In the genomic region with DNA sequence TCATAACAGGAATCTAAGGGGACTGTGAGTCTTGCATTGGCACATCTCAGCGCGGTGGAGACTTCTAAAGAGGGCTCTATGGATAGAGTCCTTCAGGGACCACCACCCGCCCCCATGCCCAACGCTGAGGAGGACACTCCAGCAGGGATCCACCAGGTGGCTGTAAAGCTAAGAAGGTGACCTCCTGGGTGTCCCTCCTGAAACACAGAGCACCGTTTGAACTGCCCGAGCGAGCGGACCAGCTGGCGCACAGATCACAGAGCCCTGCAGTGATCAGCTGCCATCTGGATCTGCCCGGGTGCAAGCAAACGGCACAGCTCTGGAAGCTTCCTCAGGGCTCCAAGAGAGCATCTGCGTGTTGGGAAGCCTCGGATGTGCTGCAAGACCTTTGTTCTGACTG, we compare ENCODE assay signal across 12 cellular contexts. TPM values are rescaled to one million over a fixed set of nuclear protein-coding genes. Genes with fewer than 3 reads are reported as not detected.
A peak's percentile ranks its signal among the peaks of the same experiment; 100 is the strongest.
DNase-seq lines count a peak whose midpoint lies in the region; ATAC-seq, FAIRE-seq and TF ChIP-seq lines count a peak whose summit lies in the region.
"Had no signal": no experiment of that assay in that cellular context is flagged by ENCODE, and none has a peak within 500 bp of the region (broad histone marks: within the 10 kb centered on the region; RNA-seq: fewer than 3 reads in every experiment).

No MANE protein-coding gene starts in this region.

- H3K27me3 ChIP-seq in GM23248 (replicated peaks; ENCODE audit: insufficient read depth) (no peaks in the 10 kb centered on the region), endothelial cell of umbilical vein (ENCODE audit: control insufficient read depth in 2 of 2, insufficient read depth in 2 of 2, low read length in 2 of 2) (no peaks in the 10 kb centered on the region)
- H3K27me3 ChIP-seq: Peyer's patch had no signal

- TF ChIP-seq POLR2A in endothelial cell of umbilical vein (IDR thresholded peaks at IDR 0.05; ENCODE audit: low read depth, low read length): no peak

- BruUV-seq in endothelial cell of umbilical vein (replicated peaks; lab: Mats Ljungman, UMichigan): no TSS peak

- peak overlapping the region; percentile 38 for H3K4me2 ChIP-seq in GM23248 (ENCODE audit: unreplicated experiment)
- H3K4me2 ChIP-seq in endothelial cell of umbilical vein (ENCODE audit: insufficient read depth, low read length): peak overlapping the region; percentile 0

- no peaks in the 10 kb centered on the region for H3K9me1 ChIP-seq in endothelial cell of umbilical vein (replicated peaks; ENCODE audit: control insufficient read depth, extremely low read depth, insufficient read depth, low read length)

- H3K27ac ChIP-seq in GM23248 (peak overlapping the region; percentile 72), endothelial cell of umbilical vein (ENCODE audit: insufficient read depth, low read depth, low read length) (peak overlapping the region; percentile 93), skin epidermis (peak overlapping the region in 20 of 21 experiments; percentile 35 to 90 (median 80))

- no peak for ATAC-seq in GM21619 (IDR thresholded peaks at IDR 0.05; ENCODE audit: unreplicated experiment)

- 57 to 63% methylated on average over 13 of the region's 13 CpGs for WGBS in GM23248 (ENCODE audit: low coverage in 1 of 2, low lambda C conversion rate in 2 of 2, missing lambda C conversion rate in 2 of 2), 2 experiments

- intact Hi-C loops in endothelial cell of umbilical vein (cut with micrococcal nuclease): loop anchor here (5.0 kb wide), 1 partner anchor 364 kb away; a partner anchor contains a TSS

- DNase-seq in GM23248 (peak; percentile 16), RPMI7951 (ENCODE audit: low read depth) (peak; percentile 61), endothelial cell of umbilical vein (ENCODE audit: low read depth, low spot score) (no peak), retina (no peak), ACHN (no peak), DMS153 treated with DMSO at 0.1 percent for 48 hours (lab: John Stamatoyannopoulos, UW; ENCODE audit: unreplicated experiment) (no peak)
- DNase-seq: activated gamma-delta T cell, NCI-H1417 treated with DMSO at 0.1 percent for 48 hours had no signal

- H3K79me2 ChIP-seq in GM23248 (ENCODE audit: insufficient read depth) (no peaks in the 10 kb centered on the region), endothelial cell of umbilical vein (ENCODE audit: control insufficient read depth, insufficient read depth, low read length) (no peaks in the 10 kb centered on the region)

- TF ChIP-seq CTCF in endothelial cell of umbilical vein (IDR thresholded peaks at IDR 0.05; ENCODE audit: extremely low read depth in 1 of 2, insufficient read depth in 1 of 2, low read depth in 1 of 2, low read length in 2 of 2): no peak

- no peak overlapping the region for H3K4me3 ChIP-seq in GM23248
- no peak overlapping the region for H3K4me3 ChIP-seq in endothelial cell of umbilical vein (replicated peaks in 1 of 3; ENCODE audit: insufficient read depth in 1 of 3, low read depth in 1 of 3, low read length in 3 of 3)
- H3K4me3 ChIP-seq in skin epidermis: no peak overlapping the region
- H3K4me3 ChIP-seq: Peyer's patch had no signal

- FAIRE-seq in endothelial cell of umbilical vein (lab: Jason Lieb, UNC): no peak
- FAIRE-seq: D721Med had no signal

- no peaks in the 10 kb centered on the region for H3K9me3 ChIP-seq in GM23248 (ENCODE audit: low read depth)
- no peaks in the 10 kb centered on the region for H3K9me3 ChIP-seq in endothelial cell of umbilical vein (replicated peaks; ENCODE audit: control insufficient read depth, insufficient read depth, low read length)
- H3K9me3 ChIP-seq: Peyer's patch had no signal

- no peaks in the 10 kb centered on the region for H3K36me3 ChIP-seq in GM23248 (ENCODE audit: low read depth)
- no peaks in the 10 kb centered on the region for H3K36me3 ChIP-seq in endothelial cell of umbilical vein (ENCODE audit: control insufficient read depth in 2 of 2, extremely low read depth in 1 of 2, insufficient read depth in 2 of 2, low read length in 2 of 2)
- H3K36me3 ChIP-seq: Peyer's patch had no signal

- H2AFZ ChIP-seq in GM23248 (no peak overlapping the region), endothelial cell of umbilical vein (ENCODE audit: low read depth, low read length) (no peak overlapping the region)

- 0 out of 2 replicates have a peak overlapping the region, but pooled peaks have one; percentile 4 for H3K9ac ChIP-seq in GM23248
- no peak overlapping the region for H3K9ac ChIP-seq in endothelial cell of umbilical vein (replicated peaks; ENCODE audit: extremely low read depth, insufficient read depth, low read length)

- no peaks in the 10 kb centered on the region for H3K9me2 ChIP-seq in GM23248 (ENCODE audit: insufficient read depth)

- H3K4me1 ChIP-seq in GM23248 (ENCODE audit: insufficient read depth): peaks cover 56% of the 10 kb centered on the region
- peaks cover 31% of the 10 kb centered on the region for H3K4me1 ChIP-seq in endothelial cell of umbilical vein (ENCODE audit: control insufficient read depth, extremely low read depth, insufficient read depth, low read length)

- POLR2A ChIA-PET in endothelial cell of umbilical vein (lab: Charles Lee): no interaction called here

- in situ Hi-C loops in GM23248 (cut with MboI) (no loop called here), ACHN (cut with HindIII; ENCODE audit: low pct_ligation_motif_present, low pct_unique_long_range_greater_than_20kb, low sequenced_read_pairs) (no loop called here)

- CTCF ChIA-PET in endothelial cell of umbilical vein (lab: Charles Lee): interaction anchor here (0.9 to 3.4 kb wide), 6 partner anchors 9 to 54 kb away, joined by 3 to 33 read pairs (median 11); a partner anchor contains a TSS

- H4K20me1 ChIP-seq in GM23248 (ENCODE audit: insufficient read depth) (no peaks in the 10 kb centered on the region), endothelial cell of umbilical vein (replicated peaks; ENCODE audit: control insufficient read depth, extremely low read depth, insufficient read depth, low read length) (no peaks in the 10 kb centered on the region)

- dilution Hi-C loops in endothelial cell of umbilical vein (cut with MboI; ENCODE audit: extremely low pct_ligation_motif_present, low sequenced_read_pairs): no loop called here

- peaks cover 40% of the 10 kb centered on the region for H3F3A ChIP-seq in GM23248 (ENCODE audit: insufficient read depth)

TF ChIP-seq in endothelial cell of umbilical vein, 7 proteins besides CTCF, POLR2A, EP300 and RAD21:
- TF ChIP-seq GATA2 (IDR thresholded peaks at IDR 0.05; ENCODE audit: insufficient read depth, insufficient read length, low read depth, low read length): no peak
- TF ChIP-seq FOS (IDR thresholded peaks at IDR 0.05; ENCODE audit: borderline replicate concordance, insufficient read depth, low read length): no peak
- no peak for TF ChIP-seq POLR2AphosphoS5 (IDR thresholded peaks at IDR 0.05; ENCODE audit: insufficient read depth, low read depth, low read length)
- TF ChIP-seq, protein P1, sequence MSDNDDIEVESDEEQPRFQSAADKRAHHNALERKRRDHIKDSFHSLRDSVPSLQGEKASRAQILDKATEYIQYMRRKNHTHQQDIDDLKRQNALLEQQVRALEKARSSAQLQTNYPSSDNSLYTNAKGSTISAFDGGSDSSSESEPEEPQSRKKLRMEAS (IDR thresholded peaks at IDR 0.05; ENCODE audit: insufficient read depth, insufficient read length): no peak
- no peak for TF ChIP-seq JUN (IDR thresholded peaks at IDR 0.05; ENCODE audit: borderline replicate concordance, insufficient read depth, insufficient read length, low read depth)
- TF ChIP-seq EZH2 (IDR thresholded peaks at IDR 0.05; ENCODE audit: borderline replicate concordance, low read depth, low read length, severe bottlenecking): no peak
- TF ChIP-seq MYC (IDR thresholded peaks at IDR 0.05; ENCODE audit: low read depth, low read length): no peak

RNA-seq across cellular contexts. Expression of a gene that starts 51.3 kb away (rescaled TPM):
- total RNA-seq in GM23248 (2014; rRNA removed; shearing (Covaris generic)): 5.9 and 9.0 TPM in 2 replicates
- polyA plus RNA-seq in GM23248 (2016; fragmentation: Nextera tagmentation; extraction: Ambion mirVana) (3.7 and 5.1 TPM in 2 replicates), endothelial cell of umbilical vein (2.5 and 3.1 TPM in 2 replicates)
- total RNA-seq in RPMI7951 (2014; rRNA removed; shearing (Covaris generic)): 16.9 and 19.7 TPM in 2 replicates
- 8.9 and 9.6 TPM in 2 replicates for total RNA-seq in endothelial cell of umbilical vein
- 2.7 and 3.3 TPM in 2 replicates for polyA plus RNA-seq in endothelial cell of umbilical vein (2011; cell fraction: cytosol; rRNA removed)
- 14.1 and 16.9 TPM in 2 replicates for polyA plus RNA-seq in endothelial cell of umbilical vein (2011; cell fraction: nucleus; rRNA removed)
- 4.1 TPM in 2 replicates for polyA plus RNA-seq in endothelial cell of umbilical vein (2012)
- polyA minus RNA-seq in endothelial cell of umbilical vein: 19.8 and 21.7 TPM in 2 replicates
- polyA minus RNA-seq in endothelial cell of umbilical vein (2011; cell fraction: cytosol; rRNA and poly(A)+ RNA removed): 4.1 TPM
- 59.1 and 65.2 TPM in 2 replicates for polyA minus RNA-seq in endothelial cell of umbilical vein (2011; cell fraction: nucleus; rRNA and poly(A)+ RNA removed)

Comparison
In these comparisons a context has a peak if more than half of its experiments do, and no peak if none do; other contexts are left out.
1. DNase-seq: peak in GM23248 (single experiment) and RPMI7951 (single experiment); none in endothelial cell of umbilical vein (single experiment), retina (single experiment), ACHN (single experiment) and DMS153 treated with DMSO at 0.1 percent for 48 hours (single experiment).
2. Peak in every context shown above with its lines, with median percentiles within 50 percentile points of each other: H3K27ac ChIP-seq.